Comparison of ENCODE assay signal across 1 cellular context in the genomic region with DNA sequence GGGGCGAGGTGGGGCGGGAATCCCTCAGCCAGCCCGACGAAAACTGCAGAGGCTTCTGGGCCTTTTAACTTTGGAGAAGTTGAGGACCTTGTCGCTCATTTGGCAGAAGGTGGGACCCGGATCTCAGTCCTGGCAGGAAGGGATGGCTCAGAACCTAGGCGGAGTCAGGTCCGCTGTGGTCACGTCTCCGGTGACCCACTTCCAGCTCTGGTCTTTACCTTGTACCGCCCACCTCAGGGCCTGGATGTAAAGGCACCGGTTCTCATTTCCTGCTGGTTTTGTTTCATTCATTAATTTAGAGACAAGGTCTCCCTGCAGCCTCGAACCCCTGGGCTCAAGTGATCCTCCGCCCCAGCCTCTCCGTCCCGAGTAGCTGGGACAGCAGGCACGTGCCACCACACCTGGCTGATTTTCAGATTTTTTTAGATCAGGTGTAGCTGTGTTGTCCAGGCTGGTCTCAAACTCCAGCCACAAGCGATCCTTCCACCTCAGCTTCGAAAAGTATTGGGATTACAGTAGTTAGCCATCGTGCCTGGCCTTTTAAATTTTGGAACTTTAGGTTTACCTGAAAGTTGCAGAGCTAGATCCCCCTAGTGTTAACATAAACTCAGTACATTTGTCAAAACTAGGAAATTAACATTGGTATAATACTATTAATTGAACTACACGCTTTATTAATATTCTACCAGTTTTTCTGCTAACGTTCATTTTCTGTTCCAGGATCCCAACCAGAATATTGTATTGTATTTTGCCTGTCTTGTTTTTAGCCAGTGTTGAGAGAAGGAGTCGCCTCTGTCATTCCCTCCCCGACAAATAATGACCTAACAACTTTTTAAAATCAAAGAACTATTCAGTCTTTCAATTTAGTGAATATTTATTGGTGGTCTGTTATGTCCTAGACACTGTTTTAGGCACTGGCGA.
TF ChIP-seq lines count a peak whose summit lies in the region.

No MANE protein-coding gene starts in this region.

TF ChIP-seq in HCT116, 20 proteins besides CTCF, POLR2A, EP300 and RAD21 (continued from another document):
- TF ChIP-seq JUND (IDR thresholded peaks at IDR 0.05) = no peak
TF ChIP-seq in HCT116: peak in this region for 4.
